14 cellular contexts compared by ENCODE assay signal in the genomic region with DNA sequence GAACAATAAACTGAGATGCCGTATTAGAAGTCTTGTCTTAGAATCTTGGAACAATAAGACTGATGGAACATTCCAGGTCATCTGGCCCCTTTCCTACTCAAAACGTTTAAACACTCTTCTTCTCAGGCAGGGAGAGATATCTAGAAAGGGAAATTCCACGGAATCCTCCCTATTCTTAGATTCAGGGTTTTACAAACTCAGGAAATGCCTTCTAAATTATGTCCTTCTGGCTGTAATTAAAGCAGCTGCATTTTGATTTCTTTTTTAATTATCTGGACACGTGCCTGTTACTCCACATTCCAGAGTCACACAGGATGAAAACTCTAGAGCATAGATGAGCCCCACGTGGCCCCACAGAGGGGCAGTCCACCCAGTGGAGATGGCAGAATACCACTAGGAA. TPM values are rescaled to one million over a fixed set of nuclear protein-coding genes. Genes with fewer than 3 reads are reported as not detected.
DNase-seq lines count a peak whose midpoint lies in the region; ATAC-seq, FAIRE-seq and TF ChIP-seq lines count a peak whose summit lies in the region.
"Had no signal": no experiment of that assay in that cellular context is flagged by ENCODE, and none has a peak within 500 bp of the region (broad histone marks: within the 10 kb centered on the region; RNA-seq: fewer than 3 reads in every experiment).

No MANE protein-coding gene starts in this region.

- no peaks in the 10 kb centered on the region for H3K36me3 Mint-ChIP-seq in GM23338 (ENCODE audit: low read depth)
- no peaks in the 10 kb centered on the region for H3K36me3 Mint-ChIP-seq in endodermal cell (ENCODE audit: low read depth)
- no peaks in the 10 kb centered on the region for H3K36me3 Mint-ChIP-seq in neural progenitor cell

- H3K9me3 Mint-ChIP-seq in GM23338 = no peaks in the 10 kb centered on the region; the same call in 2 of the 3 replicates
- no peaks in the 10 kb centered on the region for H3K9me3 Mint-ChIP-seq in endodermal cell
- no peaks in the 10 kb centered on the region for H3K9me3 Mint-ChIP-seq in neural progenitor cell

- peaks cover 4% of the 10 kb centered on the region for H3K9me2 ChIP-seq in GM23338 (ENCODE audit: insufficient read depth)

- no peak overlapping the region for H3K4me2 ChIP-seq in GM23338
- no peak overlapping the region for H3K4me2 ChIP-seq in neural progenitor cell

- 80 to 90% methylated on average over 5 of the region's 5 CpGs for WGBS in endodermal cell (ENCODE audit: insufficient coverage in 1 of 2, insufficient read length in 1 of 2), 2 experiments

- H3K36me3 ChIP-seq in GM23338 (ENCODE audit: insufficient read depth) (no peaks in the 10 kb centered on the region), endodermal cell (ENCODE audit: control insufficient read depth, insufficient read depth, low read length) (no peaks in the 10 kb centered on the region), neural progenitor cell (no peaks in the 10 kb centered on the region)
- H3K36me3 ChIP-seq: thoracic aorta had no signal

- DNase-seq in A172 (ENCODE audit: low spot score) (peak; percentile 61), GM23338 (ENCODE audit: low spot score) (no peak), left kidney (ENCODE audit: low read depth, low spot score) (peak; percentile 26), NCI-H187 treated with DMSO at 0.1 percent for 48 hours (lab: John Stamatoyannopoulos, UW) (no peak), endodermal cell (no peak), neural progenitor cell (ENCODE audit: low spot score) (no peak)
- DNase-seq: activated CD4-positive, CD25-positive, alpha-beta regulatory T cell treated with anti-CD3 and anti-CD28 coated beads, Interleukin-2, amount 50 U/mL, for 72 hours; DMS153; NCI-H1092; stimulated activated CD4-positive, alpha-beta T cell treated with anti-CD3 and anti-CD28 coated beads, Interleukin-12 subunit alpha, Interleukin-12 subunit beta, amount 100 ng/mL, for 4 hours; T-helper 1 cell had no signal

- H3F3A ChIP-seq in GM23338 (replicated peaks; ENCODE audit: low read depth) = no peaks in the 10 kb centered on the region
- no peaks in the 10 kb centered on the region for H3F3A ChIP-seq in neural progenitor cell (ENCODE audit: low read depth)

- H3K27me3 Mint-ChIP-seq in GM23338 (ENCODE audit: insufficient read depth, low read depth, poor library complexity) (peaks cover 6% of the 10 kb centered on the region), endodermal cell (ENCODE audit: insufficient read depth) (no peaks in the 10 kb centered on the region), neural progenitor cell (ENCODE audit: insufficient read depth, low read depth) (no peaks in the 10 kb centered on the region)

- FAIRE-seq in endometrium (lab: Jason Lieb, UNC) = peak; percentile 98

- no peaks in the 10 kb centered on the region for H3K27me3 ChIP-seq in GM23338 (ENCODE audit: insufficient read depth)
- H3K27me3 ChIP-seq in endodermal cell (ENCODE audit: control insufficient read depth, insufficient read depth, low read length, poor library complexity, severe bottlenecking) = no peaks in the 10 kb centered on the region
- H3K27me3 ChIP-seq in neural progenitor cell = no peaks in the 10 kb centered on the region

- H4K20me1 ChIP-seq in GM23338 (replicated peaks; ENCODE audit: insufficient read depth) (no peaks in the 10 kb centered on the region), neural progenitor cell (ENCODE audit: low read depth) (no peaks in the 10 kb centered on the region)

- TF ChIP-seq CTCF in GM23338 (conservative IDR thresholded peaks at IDR 0.05; ENCODE audit: low read depth in 2 of 2) = no peak
- no peak for TF ChIP-seq CTCF in endodermal cell (conservative IDR thresholded peaks at IDR 0.05)
- TF ChIP-seq CTCF in neural progenitor cell (IDR thresholded peaks at IDR 0.05) = no peak

- peaks cover 7% of the 10 kb centered on the region; the same call in 1 of the 2 replicates for H3K4me1 ChIP-seq in GM23338 (ENCODE audit: insufficient read depth)
- H3K4me1 ChIP-seq in endodermal cell (ENCODE audit: control insufficient read depth, insufficient read depth, low read length) = no peaks in the 10 kb centered on the region
- H3K4me1 ChIP-seq in neural progenitor cell = no peaks in the 10 kb centered on the region

- H3K9me3 ChIP-seq in endodermal cell (ENCODE audit: control insufficient read depth, low read length) (no peaks in the 10 kb centered on the region), neural progenitor cell (ENCODE audit: low read depth) (no peaks in the 10 kb centered on the region)
- H3K9me3 ChIP-seq: thoracic aorta had no signal

- ATAC-seq in GM23338 = no peak
- ATAC-seq in GM21528 (IDR thresholded peaks at IDR 0.05; ENCODE audit: low FRiP score, unreplicated experiment) = no peak

- H3K9ac ChIP-seq in endodermal cell (ENCODE audit: extremely low read depth, low read length, poor library complexity, severe bottlenecking) (no peak overlapping the region), neural progenitor cell (no peak overlapping the region)

- H3K27ac ChIP-seq in GM23338 (ENCODE audit: low read depth) = no peak overlapping the region
- no peak overlapping the region for H3K27ac ChIP-seq in endodermal cell (ENCODE audit: low read depth, low read length)
- no peak overlapping the region for H3K27ac ChIP-seq in neural progenitor cell
- H3K27ac ChIP-seq: thoracic aorta had no signal

- H3K4me3 Mint-ChIP-seq in GM23338 (no peak overlapping the region), endodermal cell (no peak overlapping the region), neural progenitor cell (no peak overlapping the region)

- H2AFZ ChIP-seq in GM23338 (peak overlapping the region; percentile 81), neural progenitor cell (replicated peaks) (no peak overlapping the region)

- H3K79me2 ChIP-seq in GM23338 (replicated peaks; ENCODE audit: insufficient read depth) (no peaks in the 10 kb centered on the region), neural progenitor cell (ENCODE audit: low read depth) (no peaks in the 10 kb centered on the region)

- H3K27ac Mint-ChIP-seq in GM23338 (no peak overlapping the region), endodermal cell (no peak overlapping the region), neural progenitor cell (no peak overlapping the region)

- H3K4me1 Mint-ChIP-seq in GM23338 (peaks cover 17% of the 10 kb centered on the region), endodermal cell (peaks cover 6% of the 10 kb centered on the region), neural progenitor cell (no peaks in the 10 kb centered on the region)

- H3K4me3 ChIP-seq in GM23338 = no peak overlapping the region
- no peak overlapping the region for H3K4me3 ChIP-seq in endodermal cell (ENCODE audit: low read length)
- no peak overlapping the region for H3K4me3 ChIP-seq in neural progenitor cell
- H3K4me3 ChIP-seq: thoracic aorta had no signal

TF ChIP-seq in GM23338, 12 proteins besides CTCF, POLR2A, EP300 and RAD21 (continues in another document):
- TF ChIP-seq NANOG (IDR thresholded peaks at IDR 0.05; ENCODE audit: borderline replicate concordance) (no peak), CREB1 (CRISPR knock-in tag; IDR thresholded peaks at IDR 0.05; ENCODE audit: low read depth) (no peak), ZNF114 (CRISPR knock-in tag; IDR thresholded peaks at IDR 0.05) (no peak), JUNB (IDR thresholded peaks at IDR 0.05; ENCODE audit: unreplicated experiment) (no peak), ZNF331 (CRISPR knock-in tag; IDR thresholded peaks at IDR 0.05; ENCODE audit: low read depth) (no peak)

RNA-seq across cellular contexts. Expression of a gene that starts 41.5 kb away (rescaled TPM):
- 14.4 and 20.9 TPM in 2 replicates for total RNA-seq in A172 (2014; rRNA removed; shearing (Covaris generic))
- total RNA-seq in GM23338 (2014; rRNA removed; shearing (Covaris generic)) = 10.9 and 11.3 TPM in 2 replicates
- 3.6 and 4.3 TPM in 2 replicates for polyA plus RNA-seq in GM23338 (2016; fragmentation: Nextera tagmentation; extraction: Ambion mirVana)
- total RNA-seq in endodermal cell (10 to 100 TPM; 12.4 to 16.2 TPM), neural progenitor cell (ENCODE audit: low replicate concordance) (8.8 and 18.7 TPM in 2 replicates)
- 11.9 TPM for polyA plus RNA-seq in endodermal cell (2013, experiment 1 of 2)
- polyA plus RNA-seq in endodermal cell (2013, experiment 2 of 2) = 12.6 TPM

Comparison
In these comparisons a context has a peak if more than half of its experiments do, and no peak if none do; other contexts are left out.
1. DNase-seq: peak in A172 (single experiment) and left kidney (single experiment); none in GM23338 (single experiment), NCI-H187 treated with DMSO at 0.1 percent for 48 hours (single experiment), endodermal cell (single experiment) and neural progenitor cell (single experiment).